In genomic region chr14:93163570-93163969, GRCh38 we compare ENCODE assay signal across 2 cellular contexts.
TF ChIP-seq lines count a peak whose summit lies in the region.

No MANE protein-coding gene starts in this region.

TF ChIP-seq in HCT116, 20 proteins besides CTCF, POLR2A, EP300 and RAD21:
- TF ChIP-seq SRF (IDR thresholded peaks at IDR 0.05; ENCODE audit: low read depth) (no peak), MAX (IDR thresholded peaks at IDR 0.05) (no peak), CEBPB (IDR thresholded peaks at IDR 0.05; ENCODE audit: low read depth) (no peak), ATF3 (IDR thresholded peaks at IDR 0.05) (no peak), SIN3A (IDR thresholded peaks at IDR 0.05; ENCODE audit: low read depth) (no peak), ELF1 (IDR thresholded peaks at IDR 0.05; ENCODE audit: borderline replicate concordance, low read depth) (no peak), POLR2AphosphoS5 (IDR thresholded peaks at IDR 0.05; ENCODE audit: low read depth, low read length) (no peak), YY1 (IDR thresholded peaks at IDR 0.05; ENCODE audit: extremely low read depth, insufficient replicate concordance, low read depth, low read length) (no peak), CBX3 (IDR thresholded peaks at IDR 0.05; ENCODE audit: low read depth) (no peak), TCF7L2 (IDR thresholded peaks at IDR 0.05; ENCODE audit: borderline replicate concordance, extremely low read depth, insufficient read depth, insufficient read length) (no peak), JUND (IDR thresholded peaks at IDR 0.05) (no peak), EZH2phosphoT487 (IDR thresholded peaks at IDR 0.05; ENCODE audit: borderline replicate concordance) (no peak), ZBTB33 (IDR thresholded peaks at IDR 0.05; ENCODE audit: extremely low read depth, insufficient replicate concordance, low read length) (no peak), ZNF274 (IDR thresholded peaks at IDR 0.05; ENCODE audit: low read depth, low read length) (no peak), EZH2 (IDR thresholded peaks at IDR 0.05) (no peak), FOSL1 (IDR thresholded peaks at IDR 0.05; ENCODE audit: low read depth) (no peak), REST (IDR thresholded peaks at IDR 0.05; ENCODE audit: low read depth) (no peak), EGR1 (IDR thresholded peaks at IDR 0.05; ENCODE audit: low read depth) (no peak)
TF ChIP-seq in HCT116: peak in this region for 0.

TF ChIP-seq in GM12878, 131 proteins besides CTCF, POLR2A, EP300 and RAD21 (continues in another document):
- TF ChIP-seq RELB (IDR thresholded peaks at IDR 0.05; ENCODE audit: low read depth) (0 out of 2 replicates have a peak, but pooled peaks have one; percentile 52), ATF3 (IDR thresholded peaks at IDR 0.05; ENCODE audit: borderline replicate concordance, extremely low read depth, low read depth, low read length) (no peak), ATF7 (IDR thresholded peaks at IDR 0.05; ENCODE audit: low read depth) (peak; percentile 47; the same call in 1 of the 2 replicates), MLLT1 (IDR thresholded peaks at IDR 0.05) (peak; percentile 76), TCF7 (IDR thresholded peaks at IDR 0.05; ENCODE audit: borderline replicate concordance) (no peak), GABPA (IDR thresholded peaks at IDR 0.05; ENCODE audit: low read depth) (no peak), ZNF687 (IDR thresholded peaks at IDR 0.05) (peak; percentile 68), E4F1 (IDR thresholded peaks at IDR 0.05; ENCODE audit: borderline replicate concordance, partially characterized antibody) (no peak), RUNX3 (IDR thresholded peaks at IDR 0.05; ENCODE audit: low read length) (peak; percentile 82), SMAD5 (IDR thresholded peaks at IDR 0.05; ENCODE audit: low read depth) (no peak), ETV6 (conservative IDR thresholded peaks at IDR 0.05 in 1 of 2, IDR thresholded peaks at IDR 0.05 in 1 of 2; ENCODE audit: borderline replicate concordance in 1 of 2, low read depth in 1 of 2) (no peak), SMC3 (IDR thresholded peaks at IDR 0.05; ENCODE audit: borderline replicate concordance, low read length) (0 out of 2 replicates have a peak, but pooled peaks have one; percentile 3), IKZF1 (conservative IDR thresholded peaks at IDR 0.05) (peak; percentile 51), NR2F1 (conservative IDR thresholded peaks at IDR 0.05) (0 out of 2 replicates have a peak, but pooled peaks have one; percentile 26), RAD51 (IDR thresholded peaks at IDR 0.05) (0 out of 2 replicates have a peak, but pooled peaks have one; percentile 10), SP1 (IDR thresholded peaks at IDR 0.05; ENCODE audit: low read depth, low read length) (no peak), IKZF2 (IDR thresholded peaks at IDR 0.05) (peak; percentile 58 to 59; a peak in 3 of 4 replicates), ZZZ3 (IDR thresholded peaks at IDR 0.05; ENCODE audit: control insufficient read depth, insufficient read length, low read depth) (no peak), RELA (IDR thresholded peaks at IDR 0.05; ENCODE audit: borderline replicate concordance, partially characterized antibody) (no peak), USF1 (IDR thresholded peaks at IDR 0.05; ENCODE audit: borderline replicate concordance, extremely low read length, insufficient read depth, low read depth, low read length) (no peak), PKNOX1 (IDR thresholded peaks at IDR 0.05) (peak; percentile 92), MAX (IDR thresholded peaks at IDR 0.05; ENCODE audit: low read depth, low read length) (no peak), SMARCA5 (IDR thresholded peaks at IDR 0.05) (0 out of 2 replicates have a peak, but pooled peaks have one; percentile 21), SREBF2 (IDR thresholded peaks at IDR 0.05; ENCODE audit: low read length) (no peak), ZNF592 (IDR thresholded peaks at IDR 0.05) (peak; percentile 53; the same call in 1 of the 2 replicates), CBX5 (IDR thresholded peaks at IDR 0.05; ENCODE audit: low read depth) (no peak), ZBTB33 (IDR thresholded peaks at IDR 0.05) (no peak), MEF2B (IDR thresholded peaks at IDR 0.05; ENCODE audit: partially characterized antibody, poor library complexity, severe bottlenecking) (peak; percentile 57), BCL11A (IDR thresholded peaks at IDR 0.05; ENCODE audit: low read depth, low read length) (no peak), TARDBP (IDR thresholded peaks at IDR 0.05; ENCODE audit: borderline replicate concordance) (no peak), ZNF207 (IDR thresholded peaks at IDR 0.05; ENCODE audit: borderline replicate concordance) (peak; percentile 40; the same call in 1 of the 2 replicates), KLF5 (IDR thresholded peaks at IDR 0.05; ENCODE audit: partially characterized antibody) (peak; percentile 36), TCF12 (IDR thresholded peaks at IDR 0.05; ENCODE audit: low read depth, low read length) (no peak)
